ENCODE assay signal across 32 cellular contexts in the genomic region with DNA sequence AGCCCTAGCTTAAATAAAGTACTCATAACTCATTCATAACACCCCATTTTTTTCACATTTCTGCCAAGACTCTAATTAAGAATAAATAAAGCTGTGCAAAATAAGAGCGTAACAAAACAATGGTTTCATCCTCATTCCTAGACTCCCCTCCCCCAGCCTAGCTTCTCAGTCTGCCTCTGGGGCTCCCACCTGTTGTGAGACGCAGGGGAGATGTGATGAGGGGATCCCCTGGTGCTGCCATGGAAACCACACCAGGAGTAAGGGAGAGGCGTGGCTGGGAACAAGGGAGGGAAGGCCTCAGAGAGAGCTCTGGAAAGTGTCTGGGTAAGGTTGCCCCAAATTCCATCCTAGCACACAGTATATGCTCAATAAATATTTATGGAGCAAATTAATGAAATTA.
"Had no signal": no experiment of that assay in that cellular context is flagged by ENCODE, and none has a peak within 500 bp of the region (broad histone marks: within the 10 kb centered on the region; RNA-seq: fewer than 3 reads in every experiment).

No MANE protein-coding gene starts in this region.

- H3K4me1 ChIP-seq: adrenal gland, ascending aorta, body of pancreas, breast epithelium had no signal

- H3K36me3 ChIP-seq: adrenal gland, ascending aorta, brain microvascular endothelial cell, breast epithelium, cardiac muscle cell had no signal

- FAIRE-seq: astrocyte, bronchial epithelial cell had no signal

- H3K4me3 ChIP-seq: adrenal gland, ascending aorta, body of pancreas, breast epithelium, cardiac muscle cell had no signal

- H3K9me3 ChIP-seq: adrenal gland had no signal

- H3K27me3 ChIP-seq: adrenal gland, ascending aorta, body of pancreas, brain microvascular endothelial cell, breast epithelium, cardiac muscle cell had no signal

- H3K27ac ChIP-seq: adrenal gland, ascending aorta, body of pancreas, brain microvascular endothelial cell, breast epithelium, cardiac muscle cell had no signal

- DNase-seq: activated effector memory CD4-positive, alpha-beta T cell treated with anti-CD3 and anti-CD28 coated beads, Interleukin-2, amount 50 U/mL, for 16 hours; activated effector memory CD4-positive, alpha-beta T cell treated with Interleukin-2 at 50 U/mL for 16 hours; activated gamma-delta T cell; activated gamma-delta T cell treated with Interleukin-2 at 50 U/mL for 16 hours; activated naive CD4-positive, alpha-beta T cell; activated naive CD4-positive, alpha-beta T cell treated with anti-CD3 and anti-CD28 coated beads for 36 hours; activated naive CD4-positive, alpha-beta T cell treated with anti-CD3 and anti-CD28 coated beads, Interleukin-2, amount 10 ng/mL, durations not matched to agents 7 days and 5 days; activated naive CD4-positive, alpha-beta T cell treated with anti-CD3 and anti-CD28 coated beads, Interleukin-2, amount 50 U/mL, for 16 hours; activated naive CD4-positive, alpha-beta T cell treated with Interleukin-2 at 50 U/mL for 16 hours; activated naive CD8-positive, alpha-beta T cell treated with anti-CD3 and anti-CD28 coated beads for 36 hours; activated naive CD8-positive, alpha-beta T cell treated with anti-CD3 and anti-CD28 coated beads, Interleukin-2, amount 10 ng/mL, durations not matched to agents 7 days and 5 days; activated naive CD8-positive, alpha-beta T cell treated with anti-CD3 and anti-CD28 coated beads, Interleukin-2, amount 50 U/mL, for 24 hours; activated T-cell treated with anti-CD3 and anti-CD28 coated beads, Interleukin-2, amount 50 U/mL, for 1 hour; activated T-cell treated with anti-CD3 and anti-CD28 coated beads, Interleukin-2, amount 50 U/mL, for 24 hours; activated T-cell treated with anti-CD3 and anti-CD28 coated beads, Interleukin-2, amount 50 U/mL, for 4 hours; activated T-cell treated with anti-CD3 and anti-CD28 coated beads, Interleukin-2, amount 50 U/mL, for 48 hours; activated T-cell treated with anti-CD3 and anti-CD28 coated beads, Interleukin-2, amount 50 U/mL, for 72 hours; adrenal gland; amniotic stem cell; amygdala; anterior cingulate cortex; aorta; body of pancreas; brain microvascular endothelial cell; caudate nucleus; central memory CD4-positive, alpha-beta T cell; cerebellar nuclear complex had no signal
